ENCODE assay signal across 22 cellular contexts in the genomic region with DNA sequence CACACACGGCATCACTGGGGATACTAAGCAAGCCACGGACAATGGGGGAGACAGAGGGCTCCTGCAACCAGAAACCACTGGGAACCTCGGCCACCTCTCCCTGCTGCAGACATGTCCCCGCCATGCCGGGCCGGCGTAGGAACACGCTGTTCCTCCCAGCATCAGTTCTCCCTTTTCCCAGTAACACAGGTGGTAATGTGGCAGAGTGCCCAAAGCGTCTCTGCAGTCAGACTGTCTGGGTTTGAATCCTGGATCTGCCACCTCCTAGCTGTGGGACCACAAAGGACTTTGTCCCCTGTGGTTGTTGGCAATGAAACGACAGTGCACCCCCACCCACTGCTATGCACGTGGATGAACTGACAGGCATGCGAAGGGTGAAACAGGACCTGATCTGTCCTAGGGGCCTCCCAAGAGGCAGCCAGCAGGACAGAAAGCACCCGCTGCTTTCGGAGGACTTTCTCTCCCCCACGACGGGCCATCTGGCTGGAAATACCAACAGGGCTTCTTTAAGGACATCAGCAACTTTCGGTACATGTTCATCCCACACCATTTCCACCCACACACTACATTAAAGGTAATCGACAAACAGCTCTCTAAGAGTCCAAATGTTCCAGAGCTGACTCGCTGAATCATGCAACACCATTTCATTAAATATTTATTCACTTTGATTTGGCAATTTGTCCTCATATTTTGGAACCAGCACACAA.
DNase-seq lines count a peak whose midpoint lies in the region; ATAC-seq and TF ChIP-seq lines count a peak whose summit lies in the region.
"Had no signal": no experiment of that assay in that cellular context is flagged by ENCODE, and none has a peak within 500 bp of the region (broad histone marks: within the 10 kb centered on the region; RNA-seq: fewer than 3 reads in every experiment).

No MANE protein-coding gene starts in this region.

- H4K20me1 ChIP-seq in BLaER1 (no peaks in the 10 kb centered on the region), OCI-LY3 (ENCODE audit: insufficient read depth, low read length) (peaks cover 6% of the 10 kb centered on the region; the same call in 1 of the 2 replicates), OCI-LY7 (ENCODE audit: insufficient read depth, low read length) (no peaks in the 10 kb centered on the region), PC-9 (ENCODE audit: insufficient read depth) (peaks cover 100% of the 10 kb centered on the region)

- BruUV-seq in OCI-LY7 (replicated peaks; lab: Mats Ljungman, UMichigan) (no TSS peak), PC-9 (replicated peaks; lab: Mats Ljungman, UMichigan) (no TSS peak)

- CTCF ChIA-PET in OCI-LY7 (lab: Charles Lee; ENCODE audit: unreplicated experiment) (no interaction called here), PC-9 (lab: Charles Lee) (no interaction called here)

- H3K36me3 ChIP-seq in BLaER1 (no peaks in the 10 kb centered on the region), OCI-LY3 (replicated peaks; ENCODE audit: low read depth, low read length) (no peaks in the 10 kb centered on the region), OCI-LY7 (ENCODE audit: insufficient read depth, low read length) (no peaks in the 10 kb centered on the region), PC-9 (ENCODE audit: low read depth) (peaks cover 43% of the 10 kb centered on the region)

- H2AFZ ChIP-seq in OCI-LY3 (ENCODE audit: low read depth, low read length) (no peak overlapping the region), OCI-LY7 (ENCODE audit: low read length) (no peak overlapping the region), PC-9 (no peak overlapping the region)

- intact Hi-C loops in OCI-LY7 (cut with micrococcal nuclease; ENCODE audit: unreplicated experiment): no loop called here
- intact Hi-C loops in PC-9 (cut with micrococcal nuclease; ENCODE audit: unreplicated experiment): no loop called here

- H3F3A ChIP-seq in PC-9 (ENCODE audit: insufficient read depth, low read depth): peaks cover 93% of the 10 kb centered on the region

- DNase-seq in fibroblast of mammary gland (ENCODE audit: low read depth): peak; percentile 17
- peak; percentile 3 for DNase-seq in occipital lobe (lab: John Stamatoyannopoulos, UW)
- DNase-seq in OCI-LY7 (ENCODE audit: low spot score): no peak
- no peak for DNase-seq in PC-9
- no peak for DNase-seq in NOMO-1 treated with DMSO at 0.1 percent for 48 hours (lab: John Stamatoyannopoulos, UW; ENCODE audit: unreplicated experiment)
- DNase-seq: activated CD4-positive, alpha-beta T cell treated with anti-CD3 and anti-CD28 coated beads, Interleukin-2, amount 50 U/mL, for 48 hours; activated naive CD4-positive, alpha-beta T cell treated with Interleukin-2 at 50 U/mL for 16 hours; CD4-positive, alpha-beta T cell; central memory CD4-positive, alpha-beta T cell; DMS79 treated with DMSO at 0.1 percent for 48 hours; effector CD8-positive, alpha-beta T cell; head of caudate nucleus; immature natural killer cell; NCI-H1694; NCI-H446; SHP77 treated with DMSO at 0.1 percent for 48 hours; stimulated activated CD4-positive, alpha-beta T cell treated with anti-CD3 and anti-CD28 coated beads, Interleukin-4, amount 100 ng/mL, for 1 hour; substantia nigra had no signal

- POLR2A ChIA-PET in OCI-LY7 (lab: Charles Lee) (no interaction called here), PC-9 (lab: Charles Lee; ENCODE audit: unreplicated experiment) (no interaction called here)

- H3K27ac ChIP-seq in BLaER1 (no peak overlapping the region), OCI-LY3 (ENCODE audit: low read length) (no peak overlapping the region), OCI-LY7 (ENCODE audit: low read depth, low read length, poor library complexity, severe bottlenecking) (no peak overlapping the region), PC-9 (no peak overlapping the region)

- no peaks in the 10 kb centered on the region for H3K79me2 ChIP-seq in OCI-LY3 (ENCODE audit: low read length)
- H3K79me2 ChIP-seq in OCI-LY7 (ENCODE audit: insufficient read depth, low read depth, low read length): no peaks in the 10 kb centered on the region
- H3K79me2 ChIP-seq in PC-9 (ENCODE audit: low read depth): peaks cover 94% of the 10 kb centered on the region

- TF ChIP-seq CTCF in OCI-LY3 (IDR thresholded peaks at IDR 0.05; ENCODE audit: low read depth, low read length): no peak
- TF ChIP-seq CTCF in fibroblast of mammary gland (conservative IDR thresholded peaks at IDR 0.05; ENCODE audit: control insufficient read depth, insufficient read depth, low read depth, low read length): no peak
- no peak for TF ChIP-seq CTCF in OCI-LY7 (conservative IDR thresholded peaks at IDR 0.05; ENCODE audit: low read length)
- TF ChIP-seq CTCF in PC-9 (conservative IDR thresholded peaks at IDR 0.05): no peak

- no peaks in the 10 kb centered on the region for H3K27me3 ChIP-seq in BLaER1
- peaks cover 75% of the 10 kb centered on the region for H3K27me3 ChIP-seq in OCI-LY3 (ENCODE audit: low read depth, low read length)
- no peaks in the 10 kb centered on the region for H3K27me3 ChIP-seq in PC-9 (ENCODE audit: insufficient read depth, low read depth)

- peak overlapping the region; percentile 68 for H3K4me2 ChIP-seq in BLaER1
- peak overlapping the region; percentile 28 for H3K4me2 ChIP-seq in OCI-LY3 (ENCODE audit: low read length)
- H3K4me2 ChIP-seq in OCI-LY7 (ENCODE audit: low read length): no peak overlapping the region
- H3K4me2 ChIP-seq in PC-9: no peak overlapping the region
- H3K4me2 ChIP-seq: smooth muscle cell had no signal

- H3K9me3 ChIP-seq in BLaER1: no peaks in the 10 kb centered on the region
- H3K9me3 ChIP-seq in OCI-LY3 (ENCODE audit: insufficient read depth, low read length): no peaks in the 10 kb centered on the region
- H3K9me3 ChIP-seq in OCI-LY7 (ENCODE audit: low read length): no peaks in the 10 kb centered on the region
- no peaks in the 10 kb centered on the region for H3K9me3 ChIP-seq in PC-9 (ENCODE audit: insufficient read depth, low read depth)

- ATAC-seq in HG02763 (IDR thresholded peaks at IDR 0.05; ENCODE audit: unreplicated experiment): no peak

- H3K4me1 ChIP-seq in BLaER1 (peaks cover 41% of the 10 kb centered on the region), OCI-LY3 (ENCODE audit: low read length) (peaks cover 23% of the 10 kb centered on the region), OCI-LY7 (ENCODE audit: insufficient read depth, low read length, poor library complexity, severe bottlenecking) (no peaks in the 10 kb centered on the region), PC-9 (replicated peaks; ENCODE audit: insufficient read depth) (no peaks in the 10 kb centered on the region)

- no peak overlapping the region for H3K4me3 ChIP-seq in BLaER1
- H3K4me3 ChIP-seq in OCI-LY3 (ENCODE audit: low read length): peak overlapping the region; percentile 4; the same call in 1 of the 2 replicates
- H3K4me3 ChIP-seq in fibroblast of mammary gland (ENCODE audit: control insufficient read depth, low read depth, low read length): no peak overlapping the region
- no peak overlapping the region for H3K4me3 ChIP-seq in OCI-LY7 (ENCODE audit: low read depth, low read length, poor library complexity, severe bottlenecking)
- no peak overlapping the region for H3K4me3 ChIP-seq in PC-9
- H3K4me3 ChIP-seq: smooth muscle cell had no signal

- H3K9me2 ChIP-seq in OCI-LY7 (ENCODE audit: insufficient read depth, low read length) (no peaks in the 10 kb centered on the region), PC-9 (ENCODE audit: insufficient read depth) (no peaks in the 10 kb centered on the region)

- H3K9ac ChIP-seq in BLaER1: no peak overlapping the region; the same call in 1 of the 2 replicates
- no peak overlapping the region for H3K9ac ChIP-seq in OCI-LY3 (ENCODE audit: low read length)

Comparison
In these comparisons a context has a peak if more than half of its experiments do, and no peak if none do; other contexts are left out.
1. H3K4me2 ChIP-seq: peak in BLaER1 (single experiment) and OCI-LY3 (single experiment); none in OCI-LY7 (single experiment) and PC-9 (single experiment).
2. DNase-seq: peak in fibroblast of mammary gland (single experiment) and occipital lobe (single experiment); none in OCI-LY7 (single experiment), PC-9 (0 of 2) and NOMO-1 treated with DMSO at 0.1 percent for 48 hours (single experiment).